In the genomic region with DNA sequence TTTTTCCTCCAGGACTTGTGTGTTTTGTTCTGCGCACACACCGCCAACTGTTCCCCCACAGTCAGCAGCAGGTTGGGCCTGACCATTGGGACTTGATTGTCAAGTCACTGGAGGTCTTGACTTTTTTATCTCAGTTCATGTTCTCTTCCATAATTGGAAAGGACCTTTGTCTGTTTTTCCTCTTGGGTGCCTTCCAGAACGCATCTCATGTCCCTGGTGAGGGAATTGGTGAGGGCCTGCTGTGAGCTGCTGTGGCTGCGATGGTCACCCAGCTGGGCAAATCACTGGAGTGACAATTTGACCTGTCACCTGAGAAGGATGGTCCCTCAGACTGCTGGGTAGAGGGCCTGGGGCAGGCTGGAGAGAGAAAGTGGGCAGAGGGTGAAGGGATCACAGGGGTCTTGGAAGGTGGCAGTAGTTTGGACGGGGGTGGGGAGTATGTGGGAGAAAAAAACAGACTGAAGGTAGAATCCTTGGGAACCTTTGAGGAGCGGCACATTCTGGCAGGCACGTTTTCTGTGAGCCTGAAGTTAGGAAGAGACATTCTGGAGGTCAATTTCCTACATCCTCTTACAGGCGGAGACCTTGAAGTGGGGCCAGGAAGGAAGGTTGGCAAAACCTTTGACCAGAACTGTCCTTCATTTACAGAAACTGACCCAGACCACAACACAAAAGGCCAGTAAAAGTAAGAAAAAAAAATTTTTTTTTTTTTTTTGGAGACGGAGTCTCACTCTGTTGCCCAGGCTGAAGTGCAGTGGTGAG, we compare ENCODE assay signal across 17 cellular contexts. TPM values are rescaled to one million over a fixed set of nuclear protein-coding genes. Genes with fewer than 3 reads are reported as not detected.
DNase-seq lines count a peak whose midpoint lies in the region; ATAC-seq and TF ChIP-seq lines count a peak whose summit lies in the region.
"Had no signal": no experiment of that assay in that cellular context is flagged by ENCODE, and none has a peak within 500 bp of the region (broad histone marks: within the 10 kb centered on the region; RNA-seq: fewer than 3 reads in every experiment).

No MANE protein-coding gene starts in this region.

- peak overlapping the region; percentile 46 for H3K27ac Mint-ChIP-seq in activated naive CD8-positive, alpha-beta T cell

- 47% methylated on average over 7 of the region's 9 CpGs for WGBS in right lobe of liver (ENCODE audit: insufficient coverage, low coverage, low lambda C conversion rate, missing lambda C conversion rate)
- WGBS in testis, 2 donors = 48 to 59% methylated on average over 9 of the region's 9 CpGs

- intact Hi-C loops in cardiac septum (cut with DNase I) = no loop called here
- intact Hi-C loops in right lobe of liver (cut with DNase I) = no loop called here
- intact Hi-C loops in testis (cut with DNase I; ENCODE audit: low total_unique reads) = no loop called here
- intact Hi-C loops in colonic mucosa (cut with DNase I) = no loop called here

- ATAC-seq in right lobe of liver (peak in 3 of 4 donors; percentile 8 to 20 (median 8)), GM21390 (IDR thresholded peaks at IDR 0.05; ENCODE audit: unreplicated experiment) (no peak)
- ATAC-seq: left lung had no signal

- H3K27me3 ChIP-seq in right atrium auricular region (no peaks in the 10 kb centered on the region), right lobe of liver (no peaks in the 10 kb centered on the region), testis (no peaks in the 10 kb centered on the region), colonic mucosa (no peaks in the 10 kb centered on the region)
- H3K27me3 ChIP-seq: left lung had no signal

- H3K9me3 ChIP-seq in right atrium auricular region = no peaks in the 10 kb centered on the region
- no peaks in the 10 kb centered on the region for H3K9me3 ChIP-seq in right lobe of liver
- H3K9me3 ChIP-seq in testis = no peaks in the 10 kb centered on the region
- no peaks in the 10 kb centered on the region for H3K9me3 ChIP-seq in colonic mucosa
- H3K9me3 ChIP-seq: left lung had no signal

- no peak for TF ChIP-seq POLR2A in right lobe of liver (IDR thresholded peaks at IDR 0.05)
- no peak for TF ChIP-seq POLR2A in testis (IDR thresholded peaks at IDR 0.05)

- no peaks in the 10 kb centered on the region for H3K27me3 Mint-ChIP-seq in activated naive CD8-positive, alpha-beta T cell

- H3K9ac ChIP-seq in colonic mucosa (ENCODE audit: low read depth in 2 of 2, low read length in 2 of 2) = no peak overlapping the region

- H3K9me3 Mint-ChIP-seq in activated naive CD8-positive, alpha-beta T cell (ENCODE audit: low read depth) = no peaks in the 10 kb centered on the region

- peaks cover 2% of the 10 kb centered on the region for H3K36me3 Mint-ChIP-seq in activated naive CD8-positive, alpha-beta T cell

- H3K4me1 Mint-ChIP-seq in activated naive CD8-positive, alpha-beta T cell (ENCODE audit: low read depth) = peaks cover 39% of the 10 kb centered on the region

- H3K27ac ChIP-seq in right atrium auricular region (peak overlapping the region; percentile 57 to 61), right lobe of liver (peak overlapping the region; percentile 71 to 98 (median 81)), testis (peak overlapping the region; percentile 32 to 50), colonic mucosa (no peak overlapping the region)
- H3K27ac ChIP-seq: left lung had no signal

- peaks cover 0 to 43% of the 10 kb centered on the region in 2 donors for H3K4me1 ChIP-seq in right atrium auricular region
- H3K4me1 ChIP-seq in right lobe of liver = peaks cover 0 to 83% (median 39%) of the 10 kb centered on the region in 4 donors
- peaks cover 50% of the 10 kb centered on the region for H3K4me1 ChIP-seq in testis
- H3K4me1 ChIP-seq in colonic mucosa = no peaks in the 10 kb centered on the region

- DNase-seq in right atrium auricular region (ENCODE audit: low spot score) = no peak
- DNase-seq in cardiac septum (ENCODE audit: low spot score) = no peak
- peak in 2 of 3 donors; percentile 69 to 73 for DNase-seq in right lobe of liver
- peak; percentile 46 for DNase-seq in testis
- DNase-seq in colonic mucosa = no peak
- DNase-seq in T-helper 9 cell = no peak
- DNase-seq: activated CD4-positive, alpha-beta T cell treated with anti-CD3 and anti-CD28 coated beads for 48 hours; activated effector memory CD4-positive, alpha-beta T cell treated with anti-CD3 and anti-CD28 coated beads, Interleukin-2, amount 50 U/mL, for 16 hours; effector CD8-positive, alpha-beta T cell; left lung; NCI-H146; NCI-H345; SHP77 treated with DMSO at 0.1 percent for 48 hours; T1000 had no signal

- no peak overlapping the region for H3K4me3 ChIP-seq in right atrium auricular region
- H3K4me3 ChIP-seq in right lobe of liver = no peak overlapping the region
- H3K4me3 ChIP-seq in testis = no peak overlapping the region
- H3K4me3 ChIP-seq in colonic mucosa = no peak overlapping the region
- H3K4me3 ChIP-seq: left lung had no signal

- H3K36me3 ChIP-seq in right atrium auricular region (peaks cover 48% of the 10 kb centered on the region), right lobe of liver (peaks cover 4 to 43% (median 26%) of the 10 kb centered on the region in 4 donors), testis (ENCODE audit: low read depth, missing control alignments) (no peaks in the 10 kb centered on the region), colonic mucosa (peaks cover 36% of the 10 kb centered on the region)

- TF ChIP-seq CTCF in right atrium auricular region (IDR thresholded peaks at IDR 0.05) (no peak), right lobe of liver (IDR thresholded peaks at IDR 0.05) (no peak), testis (IDR thresholded peaks at IDR 0.05) (no peak), colonic mucosa (IDR thresholded peaks at IDR 0.05) (no peak)

- no peak overlapping the region for H3K4me3 Mint-ChIP-seq in activated naive CD8-positive, alpha-beta T cell

RNA-seq across cellular contexts. Expression of a gene that starts 4.4 kb away (rescaled TPM):
- 10 to 100 TPM; 37.2 to 53.3 TPM for total RNA-seq in right atrium auricular region
- 48.7 TPM for total RNA-seq in cardiac septum
- 100 to 1,000 TPM in 1 of 6 experiments, 10 to 100 TPM in 5; 49.4 to 107 (median 54.5) TPM for total RNA-seq in right lobe of liver
- total RNA-seq in testis = 100 to 1,000 TPM; 136 to 163 TPM
- polyA plus RNA-seq in testis (ENCODE audit: insufficient read depth, low read depth, low replicate concordance) = 77.1 TPM
- 10 to 100 TPM; 64.0 to 77.7 TPM for total RNA-seq in colonic mucosa

RNA-seq across cellular contexts. Expression of a gene that starts 11.8 kb away (rescaled TPM):
- total RNA-seq in right atrium auricular region (10 to 100 TPM; 11.5 to 16.5 TPM), cardiac septum (16.0 TPM), right lobe of liver (1 to 10 TPM; 1.7 to 5.6 (median 2.7) TPM), testis (1 to 10 TPM; 6.6 to 9.6 TPM), colonic mucosa (1 to 10 TPM; 3.5 TPM)
- polyA plus RNA-seq in testis (ENCODE audit: insufficient read depth, low read depth, low replicate concordance) = 8.8 TPM
- total RNA-seq: bronchial epithelial cell had no signal

RNA-seq across cellular contexts. Expression of a gene that starts 12.4 kb away (rescaled TPM):
- total RNA-seq in right atrium auricular region = 10 to 100 TPM; 43.9 to 47.0 TPM
- 36.5 TPM for total RNA-seq in cardiac septum
- 10 to 100 TPM; 44.3 to 68.5 (median 56.9) TPM for total RNA-seq in right lobe of liver
- 100 to 1,000 TPM in 1 of 2 donors, 10 to 100 TPM in 1; 99.3 to 105 TPM for total RNA-seq in testis
- 37.9 TPM for polyA plus RNA-seq in testis (ENCODE audit: insufficient read depth, low read depth, low replicate concordance)
- 10 to 100 TPM; 31.6 to 55.1 TPM for total RNA-seq in colonic mucosa

RNA-seq across cellular contexts. Expression of a gene that starts 55.2 kb away (rescaled TPM):
- 1 to 10 TPM; 3.9 to 7.0 TPM for total RNA-seq in right atrium auricular region
- 4.4 TPM for total RNA-seq in cardiac septum
- total RNA-seq in right lobe of liver = 10 to 100 TPM in 2 of 6 experiments, 1 to 10 TPM in 4; 6.1 to 15.3 (median 7.7) TPM
- total RNA-seq in testis = 10 to 100 TPM; 28.7 to 32.0 TPM
- polyA plus RNA-seq in testis (ENCODE audit: insufficient read depth, low read depth, low replicate concordance) = 30.4 TPM
- total RNA-seq in colonic mucosa = 10 to 100 TPM; 25.8 to 29.8 TPM

Comparison
In these comparisons a context has a peak if more than half of its experiments do, and no peak if none do; other contexts are left out.
1. DNase-seq: peak in right lobe of liver (2 of 3) and testis (single experiment); none in right atrium auricular region (single experiment), cardiac septum (single experiment), colonic mucosa (single experiment) and T-helper 9 cell (single experiment).